Comparison of ENCODE assay signal across 8 cellular contexts in the genomic region with DNA sequence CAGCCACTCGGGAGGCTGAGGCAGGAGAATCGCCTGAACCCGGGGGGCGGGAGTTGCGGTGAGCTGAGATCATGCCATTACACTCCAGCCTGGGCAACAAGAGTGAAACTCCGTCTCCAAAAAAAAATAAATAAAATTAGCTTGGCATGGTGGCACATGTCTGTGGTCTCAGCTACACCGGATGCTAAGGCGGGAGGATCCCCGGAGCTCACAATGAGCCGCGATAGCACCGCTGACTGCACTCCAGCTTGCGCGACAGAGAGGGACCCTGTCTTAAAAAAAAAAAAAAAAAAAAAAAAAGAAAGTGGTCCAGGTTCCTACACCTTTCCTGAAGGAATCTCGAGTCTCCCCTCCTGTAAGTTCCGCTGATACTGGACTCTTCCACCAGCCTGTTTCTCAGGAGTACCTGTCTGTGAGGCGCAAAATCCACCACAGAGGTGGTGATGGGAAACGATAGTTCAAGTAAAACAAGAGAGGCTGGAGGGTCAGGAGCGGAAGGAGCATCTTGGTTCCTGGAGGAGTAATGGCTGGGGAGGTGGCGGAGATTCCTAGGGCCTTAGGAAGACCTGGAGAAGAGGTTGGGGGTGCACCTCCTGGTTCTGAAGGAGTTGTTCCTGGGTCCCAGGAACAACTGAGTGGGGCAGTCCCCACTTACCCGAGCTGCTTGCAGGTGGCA. TPM values are rescaled to one million over a fixed set of nuclear protein-coding genes. Genes with fewer than 3 reads are reported as not detected.
DNase-seq lines count a peak whose midpoint lies in the region; ATAC-seq lines count a peak whose summit lies in the region.

No MANE protein-coding gene starts in this region.

- H3K4me1 Mint-ChIP-seq in T-helper 1 cell treated with Interleukin-12 subunit alpha and Interleukin-12 subunit beta and Interleukin-4 antibody, amounts not matched to agents 30 μg/mL and 1 μg/mL, for 36 hours (ENCODE audit: low read depth) = peaks cover 21% of the 10 kb centered on the region
- peaks cover 19% of the 10 kb centered on the region for H3K4me1 Mint-ChIP-seq in activated CD8-positive, alpha-beta T cell treated with anti-CD3 and anti-CD28 coated beads, Interleukin-2, amount 10 ng/mL, durations not matched to agents 7 days and 5 days (ENCODE audit: low read depth)

- peaks cover 25% of the 10 kb centered on the region for H3K27me3 Mint-ChIP-seq in T-helper 1 cell treated with Interleukin-12 subunit alpha and Interleukin-12 subunit beta and Interleukin-4 antibody, amounts not matched to agents 30 μg/mL and 1 μg/mL, for 36 hours (ENCODE audit: low read depth)
- H3K27me3 Mint-ChIP-seq in activated CD8-positive, alpha-beta T cell treated with anti-CD3 and anti-CD28 coated beads, Interleukin-2, amount 10 ng/mL, durations not matched to agents 7 days and 5 days (ENCODE audit: low read depth) = peaks cover 23% of the 10 kb centered on the region

- POLR2A ChIA-PET in activated CD8-positive, alpha-beta T cell treated with anti-CD3 and anti-CD28 coated beads, Interleukin-2, amount 10 ng/mL, durations not matched to agents 7 days and 5 days (lab: Charles Lee) = no interaction called here

- DNase-seq in T-helper 1 cell = no peak
- peak; percentile 52 for DNase-seq in activated CD8-positive, alpha-beta T cell treated with anti-CD3 and anti-CD28 coated beads, Interleukin-2, amount 10 ng/mL, durations not matched to agents 7 days and 5 days
- no peak for DNase-seq in substantia nigra (lab: John Stamatoyannopoulos, UW)
- DNase-seq in NAMALWA (ENCODE audit: low spot score) = no peak

- H3K27ac ChIP-seq in stomach smooth muscle (ENCODE audit: low read length) = no peak overlapping the region
- H3K27ac ChIP-seq in substantia nigra (ENCODE audit: low read depth, low read length, poor library complexity, severe bottlenecking) = no peak overlapping the region

- no peaks in the 10 kb centered on the region for H3K36me3 ChIP-seq in stomach smooth muscle (ENCODE audit: control insufficient read depth in 2 of 2, insufficient read depth in 2 of 2, low read length in 2 of 2)

- peak overlapping the region; percentile 73 for H3K4me3 Mint-ChIP-seq in T-helper 1 cell treated with Interleukin-12 subunit alpha and Interleukin-12 subunit beta and Interleukin-4 antibody, amounts not matched to agents 30 μg/mL and 1 μg/mL, for 36 hours
- peak overlapping the region; percentile 66 for H3K4me3 Mint-ChIP-seq in activated CD8-positive, alpha-beta T cell treated with anti-CD3 and anti-CD28 coated beads, Interleukin-2, amount 10 ng/mL, durations not matched to agents 7 days and 5 days

- H3K27me3 ChIP-seq in stomach smooth muscle (ENCODE audit: control insufficient read depth in 1 of 2, insufficient read depth in 2 of 2, low read length in 2 of 2) = peaks cover 33 to 36% of the 10 kb centered on the region in 2 donors

- no peak overlapping the region for H3K27ac Mint-ChIP-seq in T-helper 1 cell treated with Interleukin-12 subunit alpha and Interleukin-12 subunit beta and Interleukin-4 antibody, amounts not matched to agents 30 μg/mL and 1 μg/mL, for 36 hours
- H3K27ac Mint-ChIP-seq in activated CD8-positive, alpha-beta T cell treated with anti-CD3 and anti-CD28 coated beads, Interleukin-2, amount 10 ng/mL, durations not matched to agents 7 days and 5 days = no peak overlapping the region

- peaks cover 7% of the 10 kb centered on the region for H3K4me1 ChIP-seq in stomach smooth muscle (ENCODE audit: control insufficient read depth, insufficient read depth, low read length)

- H3K9me3 ChIP-seq in stomach smooth muscle (ENCODE audit: control insufficient read depth in 2 of 2, low read length in 2 of 2) = no peaks in the 10 kb centered on the region

- H3K4me3 ChIP-seq in iPS-11a (ENCODE audit: low read depth, low read length) (peak overlapping the region; percentile 90), stomach smooth muscle (ENCODE audit: low read length in 2 of 2) (peak overlapping the region; percentile 53 to 64)

- CTCF ChIA-PET in activated CD8-positive, alpha-beta T cell treated with anti-CD3 and anti-CD28 coated beads, Interleukin-2, amount 10 ng/mL, durations not matched to agents 7 days and 5 days (lab: Charles Lee) = interaction anchor here (0.6 to 1.5 kb wide), 2 partner anchors 38 to 90 kb away, joined by 3 to 5 read pairs; no protein-coding TSS in a partner anchor

- H3K9me3 Mint-ChIP-seq in T-helper 1 cell treated with Interleukin-12 subunit alpha and Interleukin-12 subunit beta and Interleukin-4 antibody, amounts not matched to agents 30 μg/mL and 1 μg/mL, for 36 hours = no peaks in the 10 kb centered on the region
- H3K9me3 Mint-ChIP-seq in activated CD8-positive, alpha-beta T cell treated with anti-CD3 and anti-CD28 coated beads, Interleukin-2, amount 10 ng/mL, durations not matched to agents 7 days and 5 days (ENCODE audit: insufficient read depth) = no peaks in the 10 kb centered on the region

- H3K36me3 Mint-ChIP-seq in T-helper 1 cell treated with Interleukin-12 subunit alpha and Interleukin-12 subunit beta and Interleukin-4 antibody, amounts not matched to agents 30 μg/mL and 1 μg/mL, for 36 hours (ENCODE audit: low read depth) = no peaks in the 10 kb centered on the region
- no peaks in the 10 kb centered on the region for H3K36me3 Mint-ChIP-seq in activated CD8-positive, alpha-beta T cell treated with anti-CD3 and anti-CD28 coated beads, Interleukin-2, amount 10 ng/mL, durations not matched to agents 7 days and 5 days (ENCODE audit: low read depth)

- ATAC-seq in activated CD8-positive, alpha-beta T cell treated with anti-CD3 and anti-CD28 coated beads, Interleukin-2, amount 10 ng/mL, durations not matched to agents 7 days and 5 days = peak; percentile 9
- no peak for ATAC-seq in HG03025 (IDR thresholded peaks at IDR 0.05; ENCODE audit: low FRiP score, unreplicated experiment)

- H3K9ac ChIP-seq in stomach smooth muscle (ENCODE audit: low read length in 2 of 2) = peak overlapping the region in 1 of 2 donors; percentile 13

RNA-seq across cellular contexts. Expression of a gene that starts 0.5 kb away (rescaled TPM):
- total RNA-seq in activated CD8-positive, alpha-beta T cell treated with anti-CD3 and anti-CD28 coated beads, Interleukin-2, amount 10 ng/mL, durations not matched to agents 7 days and 5 days = under 1 TPM; 0.16 to 0.26 TPM

RNA-seq across cellular contexts. Expression of a gene that starts 3.4 kb away (rescaled TPM):
- not detected for total RNA-seq in activated CD8-positive, alpha-beta T cell treated with anti-CD3 and anti-CD28 coated beads, Interleukin-2, amount 10 ng/mL, durations not matched to agents 7 days and 5 days

RNA-seq across cellular contexts. Expression of a gene that starts 5.3 kb away (rescaled TPM):
- total RNA-seq in activated CD8-positive, alpha-beta T cell treated with anti-CD3 and anti-CD28 coated beads, Interleukin-2, amount 10 ng/mL, durations not matched to agents 7 days and 5 days = not detected

RNA-seq across cellular contexts. Expression of a gene that starts 11.6 kb away (rescaled TPM):
- total RNA-seq in activated CD8-positive, alpha-beta T cell treated with anti-CD3 and anti-CD28 coated beads, Interleukin-2, amount 10 ng/mL, durations not matched to agents 7 days and 5 days = under 1 TPM; 0.26 to 0.42 TPM

RNA-seq across cellular contexts. Expression of a gene that starts 32.4 kb away (rescaled TPM):
- 1 to 10 TPM in 1 of 2 experiments, under 1 TPM in 1; 0.79 to 1.3 TPM for total RNA-seq in activated CD8-positive, alpha-beta T cell treated with anti-CD3 and anti-CD28 coated beads, Interleukin-2, amount 10 ng/mL, durations not matched to agents 7 days and 5 days
